In the genomic region with DNA sequence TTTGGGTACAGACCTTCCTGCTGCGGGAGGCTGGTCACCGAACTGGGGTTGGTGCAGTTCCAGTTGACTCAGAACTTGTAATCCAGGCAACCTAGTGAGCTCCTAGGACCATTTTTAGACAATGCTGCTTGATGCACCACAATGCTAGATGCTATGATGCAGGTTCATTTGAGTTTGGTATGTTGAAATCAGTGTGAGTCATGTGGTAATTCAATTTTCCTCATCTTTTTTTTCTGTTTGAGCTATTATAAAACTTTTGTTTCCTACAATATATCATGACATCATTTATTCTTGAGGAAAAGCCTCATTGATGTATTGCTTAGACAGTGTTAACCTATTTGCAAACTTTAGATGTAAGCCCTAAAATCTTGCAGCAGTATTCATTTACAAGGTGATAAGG, we compare ENCODE assay signal across 28 cellular contexts. TPM values are rescaled to one million over a fixed set of nuclear protein-coding genes. Genes with fewer than 3 reads are reported as not detected.
A peak's percentile ranks its signal among the peaks of the same experiment; 100 is the strongest.
DNase-seq lines count a peak whose midpoint lies in the region; ATAC-seq, FAIRE-seq and TF ChIP-seq lines count a peak whose summit lies in the region.
"Had no signal": no experiment of that assay in that cellular context is flagged by ENCODE, and none has a peak within 500 bp of the region (broad histone marks: within the 10 kb centered on the region; RNA-seq: fewer than 3 reads in every experiment).

No MANE protein-coding gene starts in this region.

- H3K4me1 ChIP-seq in K562 (replicated peaks in 1 of 2; ENCODE audit: control insufficient read depth in 2 of 2, insufficient read depth in 2 of 2, low read length in 2 of 2) (no peaks in the 10 kb centered on the region), pancreas (no peaks in the 10 kb centered on the region)
- H3K4me1 ChIP-seq: BLaER1, left ventricle myocardium inferior, spleen, thyroid gland had no signal

- H3K36me3 ChIP-seq in K562 (ENCODE audit: control insufficient read depth, insufficient read depth, low read length) (no peaks in the 10 kb centered on the region), pancreas (no peaks in the 10 kb centered on the region)
- H3K36me3 ChIP-seq: BLaER1, left ventricle myocardium inferior, spleen, thyroid gland had no signal

- peaks cover 38% of the 10 kb centered on the region for H3K4me1 Mint-ChIP-seq in activated T-cell treated with anti-CD3 and anti-CD28 coated beads, Interleukin-2, amount 50 U/mL, for 72 hours (ENCODE audit: low read depth)
- H3K4me1 Mint-ChIP-seq in activated CD8-positive, alpha-beta T cell treated with anti-CD3 and anti-CD28 coated beads, Interleukin-2, amount 10 ng/mL, durations not matched to agents 7 days and 5 days (ENCODE audit: low read depth): no peaks in the 10 kb centered on the region
- H3K4me1 Mint-ChIP-seq: activated naive CD4-positive, alpha-beta T cell treated with anti-CD3 and anti-CD28 coated beads, Interleukin-2, amount 10 ng/mL, durations not matched to agents 7 days and 5 days; T-cell had no signal

- TF ChIP-seq RAD21 in K562 (CRISPR knock-in tag; conservative IDR thresholded peaks at IDR 0.05 in 1 of 2, IDR thresholded peaks at IDR 0.05 in 1 of 2): no peak; a peak in 1 of 4 replicates

- H3K9ac ChIP-seq in K562 (ENCODE audit: insufficient read depth in 1 of 2, low read depth in 2 of 2, low read length in 2 of 2): no peak overlapping the region
- H3K9ac ChIP-seq: BLaER1 had no signal

- H3K27ac ChIP-seq in K562 (ENCODE audit: extremely low read depth, low read depth, low read length) (no peak overlapping the region), pancreas (no peak overlapping the region)
- H3K27ac ChIP-seq: BLaER1, left ventricle myocardium inferior, spleen, thyroid gland had no signal

- H3K9me3 Mint-ChIP-seq in activated T-cell treated with anti-CD3 and anti-CD28 coated beads, Interleukin-2, amount 50 U/mL, for 72 hours: no peaks in the 10 kb centered on the region
- no peaks in the 10 kb centered on the region for H3K9me3 Mint-ChIP-seq in activated CD8-positive, alpha-beta T cell treated with anti-CD3 and anti-CD28 coated beads, Interleukin-2, amount 10 ng/mL, durations not matched to agents 7 days and 5 days (ENCODE audit: insufficient read depth)
- H3K9me3 Mint-ChIP-seq: activated naive CD4-positive, alpha-beta T cell treated with anti-CD3 and anti-CD28 coated beads, Interleukin-2, amount 10 ng/mL, durations not matched to agents 7 days and 5 days; dendritic cell treated with granulocyte-macrophage colony-stimulating factor and Interleukin-4, amounts not matched to agents 40 ng/mL and 50 ng/mL, for 4 days; IgD-negative memory B cell; T-cell had no signal

- peak; percentile 32 to 58 for ATAC-seq in activated T-cell treated with anti-CD3 and anti-CD28 coated beads, Interleukin-2, amount 50 U/mL, for 72 hours (replicated peaks in 1 of 2)
- ATAC-seq in K562 (no peak), pancreas (no peak), HG02759 (IDR thresholded peaks at IDR 0.05; ENCODE audit: unreplicated experiment) (no peak)
- ATAC-seq in activated CD8-positive, alpha-beta T cell treated with anti-CD3 and anti-CD28 coated beads, Interleukin-2, amount 10 ng/mL, durations not matched to agents 7 days and 5 days: no peak
- ATAC-seq: activated CD4-positive, CD25-positive, alpha-beta regulatory T cell treated with anti-CD3 and anti-CD28 coated beads, Interleukin-2, amount 50 U/mL, for 24 hours; GM12878; HCT116; T-cell had no signal

- H3K36me3 Mint-ChIP-seq in activated T-cell treated with anti-CD3 and anti-CD28 coated beads, Interleukin-2, amount 50 U/mL, for 72 hours (ENCODE audit: insufficient read depth in 2 of 2): no peaks in the 10 kb centered on the region
- no peaks in the 10 kb centered on the region for H3K36me3 Mint-ChIP-seq in activated CD8-positive, alpha-beta T cell treated with anti-CD3 and anti-CD28 coated beads, Interleukin-2, amount 10 ng/mL, durations not matched to agents 7 days and 5 days (ENCODE audit: low read depth)
- H3K36me3 Mint-ChIP-seq: activated naive CD4-positive, alpha-beta T cell treated with anti-CD3 and anti-CD28 coated beads, Interleukin-2, amount 10 ng/mL, durations not matched to agents 7 days and 5 days; naive B cell; T-cell had no signal

- no peak for TF ChIP-seq POLR2A in K562 (conservative IDR thresholded peaks at IDR 0.05)

- H3K27ac Mint-ChIP-seq in activated T-cell treated with anti-CD3 and anti-CD28 coated beads, Interleukin-2, amount 50 U/mL, for 72 hours: no peak overlapping the region
- no peak overlapping the region for H3K27ac Mint-ChIP-seq in activated CD8-positive, alpha-beta T cell treated with anti-CD3 and anti-CD28 coated beads, Interleukin-2, amount 10 ng/mL, durations not matched to agents 7 days and 5 days
- H3K27ac Mint-ChIP-seq: activated naive CD4-positive, alpha-beta T cell treated with anti-CD3 and anti-CD28 coated beads, Interleukin-2, amount 10 ng/mL, durations not matched to agents 7 days and 5 days; dendritic cell treated with granulocyte-macrophage colony-stimulating factor and Interleukin-4, amounts not matched to agents 40 ng/mL and 50 ng/mL, for 4 days; IgD-negative memory B cell; naive B cell; T-cell had no signal

- FAIRE-seq in K562 (lab: Jason Lieb, UNC) (no peak), islet of Langerhans (lab: Jason Lieb, UNC) (peak; percentile 38), pancreas (lab: Jason Lieb, UNC) (no peak)
- FAIRE-seq: GM12878 had no signal

- in situ Hi-C loops in K562 (cut with MboI): no loop called here

- intact Hi-C loops in K562 (cut with micrococcal nuclease) (loop anchor here (10.0 kb wide), 1 partner anchor 857 kb away; no protein-coding TSS in a partner anchor), pancreas (cut with DNase I) (no loop called here)

- BruUV-seq in K562 (replicated peaks; lab: Mats Ljungman, UMichigan): no TSS peak

- no peaks in the 10 kb centered on the region for H3K9me1 ChIP-seq in K562 (ENCODE audit: control insufficient read depth, insufficient read depth, low read length)

- H3K9me3 ChIP-seq in K562 (replicated peaks; ENCODE audit: control insufficient read depth, insufficient read depth, low read depth, low read length): no peaks in the 10 kb centered on the region
- H3K9me3 ChIP-seq in pancreas: no peaks in the 10 kb centered on the region
- H3K9me3 ChIP-seq: BLaER1, left ventricle myocardium inferior, spleen, thyroid gland had no signal

- no peak for DNase-seq in activated T-cell treated with anti-CD3 and anti-CD28 coated beads, Interleukin-2, amount 50 U/mL, for 72 hours
- DNase-seq in activated T-cell treated with anti-CD3 and anti-CD28 coated beads for 4 hours: no peak
- DNase-seq in HT1080 (ENCODE audit: low read depth): peak; percentile 38
- DNase-seq in K562 (ENCODE audit: extremely low read depth in 1 of 4, low spot score in 3 of 4): no peak
- DNase-seq in pancreas: no peak
- no peak for DNase-seq in activated CD8-positive, alpha-beta T cell treated with anti-CD3 and anti-CD28 coated beads, Interleukin-2, amount 10 ng/mL, durations not matched to agents 7 days and 5 days
- DNase-seq: activated naive CD4-positive, alpha-beta T cell treated with anti-CD3 and anti-CD28 coated beads, Interleukin-2, amount 10 ng/mL, durations not matched to agents 7 days and 5 days; anterior cingulate cortex; DMS79 treated with DMSO at 0.1 percent for 48 hours; left ventricle myocardium inferior; MM.1S; naive B cell; NCI-H1436 treated with DMSO at 0.1 percent for 48 hours; NCI-H2107; SIG-M5; spleen; stimulated activated CD4-positive, alpha-beta T cell treated with anti-CD3 and anti-CD28 coated beads, Interleukin-4, amount 100 ng/mL, for 4 hours; stimulated activated naive CD4-positive, alpha-beta T cell; T-cell; thyroid gland had no signal

- TF ChIP-seq EP300 in K562 (IDR thresholded peaks at IDR 0.05; ENCODE audit: low read length): no peak

- H3K4me2 ChIP-seq in K562 (ENCODE audit: insufficient read depth, low read length): no peak overlapping the region
- H3K4me2 ChIP-seq: BLaER1 had no signal

- H3K4me3 ChIP-seq in K562: no peak overlapping the region
- no peak overlapping the region for H3K4me3 ChIP-seq in pancreas
- H3K4me3 ChIP-seq: BLaER1, GM12878, left ventricle myocardium inferior, spleen, thyroid gland had no signal

- TF ChIP-seq CTCF in K562 (IDR thresholded peaks at IDR 0.05 in 2 of 3, conservative IDR thresholded peaks at IDR 0.05 in 1 of 3; ENCODE audit: insufficient read depth in 2 of 3, low read depth in 1 of 3, low read length in 3 of 3) (no peak), pancreas (IDR thresholded peaks at IDR 0.05) (no peak)

- POLR2A ChIA-PET in K562 (lab: Yijun Ruan, JAX): interaction anchor here (0.6 to 1.5 kb wide), 2 partner anchors 35 to 124 kb away, joined by 3 to 4 read pairs; no protein-coding TSS in a partner anchor
- POLR2A ChIA-PET in activated CD8-positive, alpha-beta T cell treated with anti-CD3 and anti-CD28 coated beads, Interleukin-2, amount 10 ng/mL, durations not matched to agents 7 days and 5 days (lab: Charles Lee): no interaction called here

- CTCF ChIA-PET in K562 (lab: Yijun Ruan, JAX; ENCODE audit: low intra/inter-chr PET ratio): no interaction called here
- CTCF ChIA-PET in activated CD8-positive, alpha-beta T cell treated with anti-CD3 and anti-CD28 coated beads, Interleukin-2, amount 10 ng/mL, durations not matched to agents 7 days and 5 days (lab: Charles Lee): no interaction called here

- H2AFZ ChIP-seq in K562 (ENCODE audit: low read depth, low read length): no peak overlapping the region

- H3K27me3 ChIP-seq in K562 (ENCODE audit: control insufficient read depth in 2 of 2, insufficient read depth in 2 of 2, low read length in 2 of 2) (no peaks in the 10 kb centered on the region), pancreas (peaks cover 0 to 5% (median 1%) of the 10 kb centered on the region in 4 donors)
- H3K27me3 ChIP-seq: BLaER1, spleen, thyroid gland had no signal

- no peaks in the 10 kb centered on the region for H4K20me1 ChIP-seq in K562 (replicated peaks; ENCODE audit: control insufficient read depth, insufficient read depth, low read length)
- H4K20me1 ChIP-seq: BLaER1 had no signal

- peaks cover 19% of the 10 kb centered on the region for H3K27me3 Mint-ChIP-seq in activated T-cell treated with anti-CD3 and anti-CD28 coated beads, Interleukin-2, amount 50 U/mL, for 72 hours (ENCODE audit: low read depth)
- H3K27me3 Mint-ChIP-seq in activated CD8-positive, alpha-beta T cell treated with anti-CD3 and anti-CD28 coated beads, Interleukin-2, amount 10 ng/mL, durations not matched to agents 7 days and 5 days (ENCODE audit: low read depth): peaks cover 10% of the 10 kb centered on the region
- H3K27me3 Mint-ChIP-seq: activated naive CD4-positive, alpha-beta T cell treated with anti-CD3 and anti-CD28 coated beads, Interleukin-2, amount 10 ng/mL, durations not matched to agents 7 days and 5 days had no signal

- peak overlapping the region; percentile 45 to 56 for H3K4me3 Mint-ChIP-seq in activated T-cell treated with anti-CD3 and anti-CD28 coated beads, Interleukin-2, amount 50 U/mL, for 72 hours
- H3K4me3 Mint-ChIP-seq in activated CD8-positive, alpha-beta T cell treated with anti-CD3 and anti-CD28 coated beads, Interleukin-2, amount 10 ng/mL, durations not matched to agents 7 days and 5 days: no peak overlapping the region
- H3K4me3 Mint-ChIP-seq: activated naive CD4-positive, alpha-beta T cell treated with anti-CD3 and anti-CD28 coated beads, Interleukin-2, amount 10 ng/mL, durations not matched to agents 7 days and 5 days; dendritic cell treated with granulocyte-macrophage colony-stimulating factor and Interleukin-4, amounts not matched to agents 40 ng/mL and 50 ng/mL, for 4 days; IgD-negative memory B cell; naive B cell; T-cell had no signal

- 27% methylated on average over 2 of the region's 2 CpGs for WGBS in K562 (ENCODE audit: insufficient coverage, low coverage, missing lambda C conversion rate)
- 78 to 86% methylated on average over 2 of the region's 2 CpGs for WGBS in pancreas, 2 donors

- no peaks in the 10 kb centered on the region for H3K79me2 ChIP-seq in K562 (ENCODE audit: control insufficient read depth, insufficient read depth, low read length)

RNA-seq across cellular contexts. Expression of a gene that starts 40.9 kb away (rescaled TPM):
- 100 to 1,000 TPM; 110 to 126 TPM for total RNA-seq in activated T-cell treated with anti-CD3 and anti-CD28 coated beads, Interleukin-2, amount 50 U/mL, for 72 hours
- 96.1 and 131 TPM in 2 replicates for total RNA-seq in HT1080 (2014; rRNA removed; shearing (Covaris generic))
- polyA plus RNA-seq in HT1080 (2015; cell fraction: cytosol; rRNA removed): 231 and 280 TPM in 2 replicates
- polyA plus RNA-seq in HT1080 (2015; cell fraction: nucleus; rRNA removed): 106 and 122 TPM in 2 replicates
- total RNA-seq in K562 (2011; cell fraction: chromatin; rRNA removed; ENCODE audit: low replicate concordance): 24.4 and 41.1 TPM in 2 replicates
- 26.7 and 34.1 TPM in 2 replicates for total RNA-seq in K562 (2011; cell fraction: nucleolus; rRNA removed)
- total RNA-seq in K562 (2011; cell fraction: nucleoplasm; rRNA removed): 43.8 and 76.6 TPM in 2 replicates
- total RNA-seq in K562 (2014; rRNA removed) (94.4 and 128 TPM in 2 replicates), K562 (2014; rRNA removed; fragmentation: Illumina TruSeq; extraction: Trizol) (156 and 189 TPM in 2 replicates), K562 (2015; rRNA removed; fragmentation: Illumina TruSeq; extraction: Trizol) (154 and 159 TPM in 2 replicates), K562 (2021) (236 and 261 TPM in 2 replicates), pancreas (10 to 100 TPM; 12.8 to 45.1 (median 24.4) TPM)
- polyA plus RNA-seq in K562 (2011; rRNA removed) (189 and 191 TPM in 2 replicates), K562 (2014; fragmentation: Illumina TruSeq; extraction: Trizol) (224 and 243 TPM in 2 replicates), K562 (2014; fragmentation: Nextera tagmentation; extraction: Ambion mirVana) (10 to 100 TPM; 68.5 to 68.6 TPM), K562 (2014; rRNA removed) (133 and 148 TPM in 2 replicates), pancreas (10 to 100 TPM; 10.8 to 21.0 TPM)
- polyA plus RNA-seq in K562 (2011; cell fraction: cytosol; rRNA removed): 69.3 and 142 TPM in 2 replicates
- 61.0 and 67.9 TPM in 2 replicates for polyA plus RNA-seq in K562 (2011; cell fraction: nucleus; rRNA removed)
- 190 and 199 TPM in 2 replicates for polyA plus RNA-seq in K562 (2012)
- polyA minus RNA-seq in K562 (2011; rRNA and poly(A)+ RNA removed): 247 and 299 TPM in 2 replicates
- polyA minus RNA-seq in K562 (2011; cell fraction: cytosol; rRNA and poly(A)+ RNA removed): 168 and 172 TPM in 2 replicates
- polyA minus RNA-seq in K562 (2011; cell fraction: nucleus; rRNA and poly(A)+ RNA removed): 70.3 and 88.3 TPM in 2 replicates
- total RNA-seq in activated CD8-positive, alpha-beta T cell treated with anti-CD3 and anti-CD28 coated beads, Interleukin-2, amount 10 ng/mL, durations not matched to agents 7 days and 5 days: 100 to 1,000 TPM; 138 to 142 TPM

Comparison
In these comparisons a context has a peak if more than half of its experiments do, and no peak if none do; other contexts are left out.
1. ATAC-seq: peak in activated T-cell treated with anti-CD3 and anti-CD28 coated beads, Interleukin-2, amount 50 U/mL, for 72 hours (2 of 2); none in K562 (single experiment), pancreas (0 of 4), HG02759 (single experiment) and activated CD8-positive, alpha-beta T cell treated with anti-CD3 and anti-CD28 coated beads, Interleukin-2, amount 10 ng/mL, durations not matched to agents 7 days and 5 days (single experiment).